ENCODE assay signal across 8 cellular contexts in the genomic region with DNA sequence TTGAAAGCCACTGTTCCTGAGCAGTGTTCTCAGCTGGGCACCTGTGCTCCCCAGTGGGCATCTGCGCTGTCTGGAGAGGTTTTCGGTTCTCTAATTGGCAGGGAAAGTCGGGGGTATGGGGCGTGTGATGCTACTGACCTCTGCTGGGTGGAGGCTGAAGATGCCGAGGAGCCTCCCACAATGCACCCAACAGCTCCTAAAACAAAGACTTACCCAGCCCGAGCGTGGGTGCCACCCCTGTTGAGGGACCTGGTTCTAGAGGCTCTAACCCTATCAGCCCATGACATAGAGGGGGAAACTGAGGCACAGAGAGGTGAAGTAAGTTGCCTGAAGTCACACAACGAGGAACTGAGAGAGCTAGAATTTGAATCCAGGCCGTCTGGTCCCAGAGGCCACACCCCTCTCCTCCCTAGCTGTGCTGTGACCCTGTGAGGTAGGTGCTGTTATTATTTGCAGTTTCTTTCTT. TPM values are rescaled to one million over a fixed set of nuclear protein-coding genes. Genes with fewer than 3 reads are reported as not detected.
A peak's percentile ranks its signal among the peaks of the same experiment; 100 is the strongest.
DNase-seq lines count a peak whose midpoint lies in the region; ATAC-seq and TF ChIP-seq lines count a peak whose summit lies in the region.

No MANE protein-coding gene starts in this region.

- H4K20me1 ChIP-seq in mammary epithelial cell (ENCODE audit: insufficient read depth, low read length) = no peaks in the 10 kb centered on the region

- DNase-seq in AG08396 (ENCODE audit: low spot score) = peak; percentile 77
- DNase-seq in GM13977 (ENCODE audit: low spot score) = peak; percentile 84
- peak; percentile 87 for DNase-seq in NAMALWA (ENCODE audit: low spot score)
- DNase-seq in mammary epithelial cell = no peak
- no peak for DNase-seq in mesenchymal stem cell

- H3K9ac ChIP-seq in mammary epithelial cell (ENCODE audit: insufficient read depth, low read length) (no peak overlapping the region), mesenchymal stem cell (ENCODE audit: low read length) (peak overlapping the region; percentile 60)

- H3K18ac ChIP-seq in mesenchymal stem cell (ENCODE audit: low read depth in 1 of 2, low read length in 2 of 2) = no peak overlapping the region

- H3K4me3 ChIP-seq in mammary epithelial cell (replicated peaks in 1 of 3; ENCODE audit: insufficient read depth in 1 of 3, low read depth in 2 of 3, low read length in 3 of 3) (no peak overlapping the region), mesenchymal stem cell (ENCODE audit: insufficient read depth in 1 of 2, low read depth in 1 of 2, low read length in 2 of 2) (peak overlapping the region in 1 of 2 experiments; percentile 22)

- H3K4me3 Mint-ChIP-seq in T-helper 1 cell treated with Interleukin-12 subunit alpha and Interleukin-12 subunit beta and Interleukin-4 antibody, amounts not matched to agents 30 μg/mL and 1 μg/mL, for 36 hours = no peak overlapping the region

- intact Hi-C loops in mammary epithelial cell (cut with micrococcal nuclease) = loop anchor here (1.0 to 2.0 kb wide), 2 partner anchors 20 to 103 kb away; no protein-coding TSS in a partner anchor

- CTCF ChIA-PET in mammary epithelial cell (lab: Charles Lee; ENCODE audit: low non-redundant PET) = interaction anchor here (0.8 kb wide), 1 partner anchor 103 kb away, joined by 3 read pairs; no protein-coding TSS in a partner anchor

- peak overlapping the region; percentile 3 for H2BK15ac ChIP-seq in mesenchymal stem cell (ENCODE audit: low read depth, poor library complexity, severe bottlenecking)

- BruUV-seq in mammary epithelial cell (replicated peaks; lab: Mats Ljungman, UMichigan) = no TSS peak

- H3K27me3 Mint-ChIP-seq in T-helper 1 cell treated with Interleukin-12 subunit alpha and Interleukin-12 subunit beta and Interleukin-4 antibody, amounts not matched to agents 30 μg/mL and 1 μg/mL, for 36 hours (ENCODE audit: low read depth) = no peaks in the 10 kb centered on the region

- peaks cover 3% of the 10 kb centered on the region for H3K4me1 ChIP-seq in mammary epithelial cell (ENCODE audit: insufficient read depth, low read length)
- H3K4me1 ChIP-seq in mesenchymal stem cell (ENCODE audit: control insufficient read depth, insufficient read depth, low read depth, low read length) = no peaks in the 10 kb centered on the region

- H3K27me3 ChIP-seq in mammary epithelial cell (ENCODE audit: insufficient read depth, low read length) (no peaks in the 10 kb centered on the region), mesenchymal stem cell (ENCODE audit: control insufficient read depth in 1 of 2, insufficient read depth in 1 of 2, low read length in 2 of 2) (no peaks in the 10 kb centered on the region)

- H3K4me2 ChIP-seq in mammary epithelial cell (ENCODE audit: insufficient read depth, low read depth, low read length) = no peak overlapping the region
- H3K4me2 ChIP-seq in mesenchymal stem cell (ENCODE audit: low read length, poor library complexity, severe bottlenecking) = peak overlapping the region; percentile 5

- peak; percentile 76 for TF ChIP-seq CTCF in GM13977 (IDR thresholded peaks at IDR 0.05; ENCODE audit: extremely low read depth, insufficient read depth, missing control alignments)
- TF ChIP-seq CTCF in mammary epithelial cell (conservative IDR thresholded peaks at IDR 0.05 in 1 of 2, IDR thresholded peaks at IDR 0.05 in 1 of 2; ENCODE audit: extremely low read depth in 1 of 2, insufficient read depth in 1 of 2, low read depth in 1 of 2, low read length in 2 of 2) = peak; percentile 50 to 59

- no peak overlapping the region for H3K23ac ChIP-seq in mesenchymal stem cell (ENCODE audit: low read length in 2 of 2)

- no peaks in the 10 kb centered on the region for H3K36me3 Mint-ChIP-seq in T-helper 1 cell treated with Interleukin-12 subunit alpha and Interleukin-12 subunit beta and Interleukin-4 antibody, amounts not matched to agents 30 μg/mL and 1 μg/mL, for 36 hours (ENCODE audit: low read depth)

- H3K4me1 Mint-ChIP-seq in T-helper 1 cell treated with Interleukin-12 subunit alpha and Interleukin-12 subunit beta and Interleukin-4 antibody, amounts not matched to agents 30 μg/mL and 1 μg/mL, for 36 hours (ENCODE audit: low read depth) = peaks cover 2% of the 10 kb centered on the region

- H2BK5ac ChIP-seq in mesenchymal stem cell (ENCODE audit: low read depth, low read length, poor library complexity, severe bottlenecking) = no peak overlapping the region

- H3K9me3 Mint-ChIP-seq in T-helper 1 cell treated with Interleukin-12 subunit alpha and Interleukin-12 subunit beta and Interleukin-4 antibody, amounts not matched to agents 30 μg/mL and 1 μg/mL, for 36 hours = no peaks in the 10 kb centered on the region

- H2BK12ac ChIP-seq in mesenchymal stem cell (ENCODE audit: low read length in 2 of 2) = no peak overlapping the region

- no peak for ATAC-seq in HG03039 (IDR thresholded peaks at IDR 0.05; ENCODE audit: unreplicated experiment)
- ATAC-seq in GM21717 (IDR thresholded peaks at IDR 0.05; ENCODE audit: unreplicated experiment) = no peak

- H3K14ac ChIP-seq in mesenchymal stem cell (ENCODE audit: low read length in 2 of 2) = no peak overlapping the region

- H2AK5ac ChIP-seq in mesenchymal stem cell (ENCODE audit: low read length, severe bottlenecking) = no peak overlapping the region

- no peak overlapping the region for H2BK120ac ChIP-seq in mesenchymal stem cell (ENCODE audit: low read depth, low read length)

- dilution Hi-C loops in mammary epithelial cell (cut with HindIII; ENCODE audit: low sequenced_read_pairs) = no loop called here

- no peak overlapping the region for H3K4ac ChIP-seq in mesenchymal stem cell (ENCODE audit: low read depth in 1 of 2, low read length in 2 of 2)

- H3K9me3 ChIP-seq in mammary epithelial cell (replicated peaks; ENCODE audit: insufficient read depth, low read length) = no peaks in the 10 kb centered on the region
- no peaks in the 10 kb centered on the region for H3K9me3 ChIP-seq in mesenchymal stem cell (ENCODE audit: control insufficient read depth, low read length)

- H2AFZ ChIP-seq in mammary epithelial cell (ENCODE audit: low read depth, low read length) = no peak overlapping the region
- no peak overlapping the region for H2AFZ ChIP-seq in mesenchymal stem cell (ENCODE audit: low read depth, low read length)

- WGBS in mammary epithelial cell (ENCODE audit: low coverage, missing lambda C conversion rate) = 55% methylated on average over 6 of the region's 9 CpGs
- WGBS in mesenchymal stem cell = 50% methylated on average over 5 of the region's 9 CpGs

- H3K27ac ChIP-seq in mammary epithelial cell (ENCODE audit: insufficient read depth, low read depth, low read length) (no peak overlapping the region), mesenchymal stem cell (ENCODE audit: low read length, poor library complexity, severe bottlenecking) (no peak overlapping the region)

- H3K27ac Mint-ChIP-seq in T-helper 1 cell treated with Interleukin-12 subunit alpha and Interleukin-12 subunit beta and Interleukin-4 antibody, amounts not matched to agents 30 μg/mL and 1 μg/mL, for 36 hours = peak overlapping the region; percentile 60

- H4K8ac ChIP-seq in mesenchymal stem cell (ENCODE audit: low read length) = peak overlapping the region; percentile 85

- H3K79me1 ChIP-seq in mesenchymal stem cell (replicated peaks; ENCODE audit: low read length, poor library complexity, severe bottlenecking) = no peaks in the 10 kb centered on the region

- H3K79me2 ChIP-seq in mammary epithelial cell (ENCODE audit: insufficient read depth, low read length) = no peaks in the 10 kb centered on the region

- H4K91ac ChIP-seq in mesenchymal stem cell (ENCODE audit: low read length) = no peak overlapping the region

- no peaks in the 10 kb centered on the region for H3K36me3 ChIP-seq in mammary epithelial cell (ENCODE audit: insufficient read depth, low read length)
- H3K36me3 ChIP-seq in mesenchymal stem cell (ENCODE audit: control insufficient read depth in 1 of 2, insufficient read depth in 2 of 2, low read depth in 1 of 2, low read length in 2 of 2) = peaks cover 0 to 18% of the 10 kb centered on the region in 2 experiments

- in situ Hi-C loops in GM13977 (cut with MboI; ENCODE audit: low pct_unique_long_range_greater_than_20kb, low sequenced_read_pairs, unreplicated experiment) (no loop called here), mammary epithelial cell (cut with MboI; ENCODE audit: low sequenced_read_pairs in 2 of 2) (no loop called here)

RNA-seq across cellular contexts. Expression of a gene that starts 2.3 kb away (rescaled TPM):
- not detected for total RNA-seq in mammary epithelial cell
- polyA plus RNA-seq in mammary epithelial cell = not detected
- polyA minus RNA-seq in mammary epithelial cell = not detected
- polyA plus RNA-seq in mesenchymal stem cell (2013, experiment 1 of 2) = not detected
- not detected for polyA plus RNA-seq in mesenchymal stem cell (2013, experiment 2 of 2)

RNA-seq across cellular contexts. Expression of a gene that starts 6.0 kb away (rescaled TPM):
- 1 to 10 TPM in 1 of 2 donors, under 1 TPM in 1; 0.33 to 3.2 TPM for total RNA-seq in mammary epithelial cell
- 0.07 TPM for polyA plus RNA-seq in mammary epithelial cell
- not detected for polyA minus RNA-seq in mammary epithelial cell
- polyA plus RNA-seq in mesenchymal stem cell (2013, experiment 1 of 2) = 0.03 TPM
- 0.04 TPM for polyA plus RNA-seq in mesenchymal stem cell (2013, experiment 2 of 2)

RNA-seq across cellular contexts. Expression of a gene that starts 10.1 kb away (rescaled TPM):
- 1,000 to 10,000 TPM; 1,261 to 1,652 TPM for total RNA-seq in mammary epithelial cell
- polyA plus RNA-seq in mammary epithelial cell = 2,143 TPM
- polyA minus RNA-seq in mammary epithelial cell = 987 TPM
- polyA plus RNA-seq in mesenchymal stem cell (2013, experiment 1 of 2) = 1,704 TPM
- 1,641 TPM for polyA plus RNA-seq in mesenchymal stem cell (2013, experiment 2 of 2)

RNA-seq across cellular contexts. Expression of a gene that starts 10.5 kb away (rescaled TPM):
- total RNA-seq in mammary epithelial cell = 10 to 100 TPM in 1 of 2 donors, 1 to 10 TPM in 1; 4.0 to 15.7 TPM
- polyA plus RNA-seq in mammary epithelial cell = 6.0 TPM
- polyA minus RNA-seq in mammary epithelial cell = 0.47 TPM
- 9.1 TPM for polyA plus RNA-seq in mesenchymal stem cell (2013, experiment 1 of 2)
- 9.4 TPM for polyA plus RNA-seq in mesenchymal stem cell (2013, experiment 2 of 2)

RNA-seq across cellular contexts. Expression of a gene that starts 28.3 kb away (rescaled TPM):
- 1 to 10 TPM in 1 of 2 donors, under 1 TPM in 1; 0.73 to 2.2 TPM for total RNA-seq in mammary epithelial cell
- polyA plus RNA-seq in mammary epithelial cell = 0.69 TPM
- polyA minus RNA-seq in mammary epithelial cell = not detected
- polyA plus RNA-seq in mesenchymal stem cell (2013, experiment 1 of 2) = 4.2 TPM
- polyA plus RNA-seq in mesenchymal stem cell (2013, experiment 2 of 2) = 5.0 TPM

Comparison
In these comparisons a context has a peak if more than half of its experiments do, and no peak if none do; other contexts are left out.
1. DNase-seq: peak in AG08396 (single experiment), GM13977 (single experiment) and NAMALWA (single experiment); none in mammary epithelial cell (single experiment) and mesenchymal stem cell (single experiment).